In the genomic region with DNA sequence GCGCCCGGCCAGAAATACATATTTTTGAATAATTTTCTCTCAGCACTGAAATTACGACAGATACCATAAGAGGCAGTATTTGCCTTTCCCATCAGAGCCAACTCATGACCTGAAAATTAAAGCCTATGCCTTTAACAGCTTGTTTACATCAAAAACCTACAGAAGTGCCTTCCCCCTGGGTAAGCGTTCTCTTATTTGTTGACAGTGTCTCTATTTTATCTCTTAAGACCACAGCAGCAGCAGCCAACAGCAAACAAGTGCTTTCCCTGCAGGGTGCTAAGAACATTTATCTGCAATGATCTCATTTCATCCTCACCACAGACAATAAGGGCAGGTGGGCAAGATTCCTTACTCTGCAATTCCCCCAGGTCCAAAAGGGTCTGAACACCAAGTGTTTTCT, we compare ENCODE assay signal across 12 cellular contexts. TPM values are rescaled to one million over a fixed set of nuclear protein-coding genes. Genes with fewer than 3 reads are reported as not detected.
DNase-seq lines count a peak whose midpoint lies in the region; ATAC-seq and TF ChIP-seq lines count a peak whose summit lies in the region.
"Had no signal": no experiment of that assay in that cellular context is flagged by ENCODE, and none has a peak within 500 bp of the region (broad histone marks: within the 10 kb centered on the region; RNA-seq: fewer than 3 reads in every experiment).

No MANE protein-coding gene starts in this region.

- H3K27me3 ChIP-seq in BLaER1, result no peaks in the 10 kb centered on the region

- peak in 1 of 2 donors; percentile 35 for ATAC-seq in naive thymus-derived CD8-positive, alpha-beta T cell
- ATAC-seq: activated CD4-positive, CD25-positive, alpha-beta regulatory T cell treated with anti-CD3 and anti-CD28 coated beads, Interleukin-2, amount 50 U/mL, for 24 hours; activated T-cell treated with anti-CD3 and anti-CD28 coated beads, Interleukin-2, amount 50 U/mL, for 72 hours had no signal

- no peaks in the 10 kb centered on the region for H3K9me2 ChIP-seq in OCI-LY7 (ENCODE audit: insufficient read depth, low read length)

- H3K4me2 ChIP-seq in BLaER1 (peak overlapping the region; percentile 20), OCI-LY7 (ENCODE audit: low read length) (no peak overlapping the region)

- H3K9me3 ChIP-seq in BLaER1 (no peaks in the 10 kb centered on the region), HEK293 (ENCODE audit: control insufficient read depth, insufficient read depth, low read depth, low read length) (no peaks in the 10 kb centered on the region), OCI-LY7 (ENCODE audit: low read length) (no peaks in the 10 kb centered on the region)

- H4K20me1 ChIP-seq in BLaER1, result peaks cover 100% of the 10 kb centered on the region
- peaks cover 21% of the 10 kb centered on the region for H4K20me1 ChIP-seq in OCI-LY7 (ENCODE audit: insufficient read depth, low read length)

- no peak overlapping the region for H3K9ac ChIP-seq in BLaER1

- DNase-seq in naive thymus-derived CD8-positive, alpha-beta T cell, result no peak
- DNase-seq in LoVo (ENCODE audit: low spot score) (no peak), NCI-H1048 (lab: John Stamatoyannopoulos, UW) (no peak), AG20443 (ENCODE audit: low spot score) (no peak), OCI-LY7 (ENCODE audit: low spot score) (no peak)
- DNase-seq: activated T-cell treated with anti-CD3 and anti-CD28 coated beads, Interleukin-2, amount 50 U/mL, for 72 hours; NCI-H1105 treated with DMSO at 0.1 percent for 48 hours had no signal

- BruUV-seq in OCI-LY7 (replicated peaks; lab: Mats Ljungman, UMichigan), result no TSS peak

- POLR2A ChIA-PET in HEK293 (lab: Yijun Ruan, JAX) (no interaction called here), OCI-LY7 (lab: Charles Lee) (interaction anchor here (0.6 kb wide), 1 partner anchor 32 kb away, joined by 3 read pairs; no protein-coding TSS in a partner anchor)
- POLR2A ChIA-PET in naive thymus-derived CD8-positive, alpha-beta T cell (lab: Charles Lee), result no interaction called here

- peaks cover 0 to 53% (median 4%) of the 10 kb centered on the region in 3 donors for H3K36me3 Mint-ChIP-seq in naive thymus-derived CD8-positive, alpha-beta T cell

- H3K79me2 ChIP-seq in OCI-LY7 (ENCODE audit: insufficient read depth, low read depth, low read length), result peaks cover 89% of the 10 kb centered on the region

- H3K4me1 ChIP-seq in BLaER1 (peaks cover 81% of the 10 kb centered on the region), HEK293 (ENCODE audit: control insufficient read depth, insufficient read depth, low read length) (peaks cover 21% of the 10 kb centered on the region), OCI-LY7 (ENCODE audit: insufficient read depth, low read length, poor library complexity, severe bottlenecking) (peaks cover 24% of the 10 kb centered on the region)

- H3K4me1 Mint-ChIP-seq in naive thymus-derived CD8-positive, alpha-beta T cell, result peaks cover 17 to 79% (median 69%) of the 10 kb centered on the region in 4 donors

- no peak overlapping the region for H3K4me3 ChIP-seq in BLaER1
- H3K4me3 ChIP-seq in HEK293 (ENCODE audit: low read depth, low read length), result no peak overlapping the region
- no peak overlapping the region for H3K4me3 ChIP-seq in OCI-LY7 (ENCODE audit: low read depth, low read length, poor library complexity, severe bottlenecking)

- no peaks in the 10 kb centered on the region for H3K27me3 Mint-ChIP-seq in naive thymus-derived CD8-positive, alpha-beta T cell

- CTCF ChIA-PET in HEK293 (lab: Yijun Ruan, JAX), result interaction anchor here (0.5 to 0.7 kb wide), 3 partner anchors 139 to 1302 kb away, joined by 3 read pairs; no protein-coding TSS in a partner anchor
- CTCF ChIA-PET in OCI-LY7 (lab: Charles Lee; ENCODE audit: unreplicated experiment), result no interaction called here

- H3K36me3 ChIP-seq in BLaER1 (peaks cover 84% of the 10 kb centered on the region), HEK293 (ENCODE audit: control insufficient read depth in 2 of 2, insufficient read depth in 1 of 2, low read length in 2 of 2) (peaks cover 29 to 48% of the 10 kb centered on the region in 2 experiments), OCI-LY7 (ENCODE audit: insufficient read depth, low read length) (peaks cover 71% of the 10 kb centered on the region)

- H3K9me3 Mint-ChIP-seq in naive thymus-derived CD8-positive, alpha-beta T cell, result no peaks in the 10 kb centered on the region
- H3K9me3 Mint-ChIP-seq: activated T-cell treated with anti-CD3 and anti-CD28 coated beads, Interleukin-2, amount 50 U/mL, for 72 hours had no signal

- H3K4me3 Mint-ChIP-seq in naive thymus-derived CD8-positive, alpha-beta T cell, result peak overlapping the region in 5 of 10 donors; percentile 2 to 59 (median 7)
- H3K4me3 Mint-ChIP-seq: activated T-cell treated with anti-CD3 and anti-CD28 coated beads, Interleukin-2, amount 50 U/mL, for 72 hours had no signal

- no peak overlapping the region for H2AFZ ChIP-seq in OCI-LY7 (ENCODE audit: low read length)

- intact Hi-C loops in OCI-LY7 (cut with micrococcal nuclease; ENCODE audit: unreplicated experiment), result no loop called here

- H3K27ac ChIP-seq in BLaER1 (no peak overlapping the region), HEK293 (ENCODE audit: extremely low read depth, low read depth, low read length) (peak overlapping the region; percentile 57), angular gyrus (ENCODE audit: low read depth, low read length) (peak overlapping the region; percentile 58), OCI-LY7 (ENCODE audit: low read depth, low read length, poor library complexity, severe bottlenecking) (no peak overlapping the region)
- H3K27ac ChIP-seq: C4-2B had no signal

- TF ChIP-seq CTCF in HEK293 (tag by site-specific recombination; IDR thresholded peaks at IDR 0.05), result no peak
- TF ChIP-seq CTCF in OCI-LY7 (conservative IDR thresholded peaks at IDR 0.05; ENCODE audit: low read length), result no peak

- H3K27ac Mint-ChIP-seq in naive thymus-derived CD8-positive, alpha-beta T cell, result peak overlapping the region in 8 of 10 donors; percentile 15 to 83 (median 66)

TF ChIP-seq in HEK293, 187 proteins besides CTCF, POLR2A, EP300 and RAD21:
- TF ChIP-seq FEZF1 (tag by site-specific recombination; IDR thresholded peaks at IDR 0.05) (no peak), OSR2 (tag by site-specific recombination; IDR thresholded peaks at IDR 0.05) (peak; percentile 34; the same call in 1 of the 2 replicates), KLF8 (tag by site-specific recombination; IDR thresholded peaks at IDR 0.05) (no peak), ZNF777 (tag by site-specific recombination; IDR thresholded peaks at IDR 0.05; ENCODE audit: borderline replicate concordance) (no peak), ZNF426 (tag by site-specific recombination; IDR thresholded peaks at IDR 0.05) (no peak), ZNF585B (tag by site-specific recombination; IDR thresholded peaks at IDR 0.05) (no peak), SCRT1 (tag by site-specific recombination; IDR thresholded peaks at IDR 0.05; ENCODE audit: borderline replicate concordance) (no peak), SCRT2 (tag by site-specific recombination; IDR thresholded peaks at IDR 0.05) (peak; percentile 56; the same call in 1 of the 2 replicates)
- TF ChIP-seq, protein P1, sequence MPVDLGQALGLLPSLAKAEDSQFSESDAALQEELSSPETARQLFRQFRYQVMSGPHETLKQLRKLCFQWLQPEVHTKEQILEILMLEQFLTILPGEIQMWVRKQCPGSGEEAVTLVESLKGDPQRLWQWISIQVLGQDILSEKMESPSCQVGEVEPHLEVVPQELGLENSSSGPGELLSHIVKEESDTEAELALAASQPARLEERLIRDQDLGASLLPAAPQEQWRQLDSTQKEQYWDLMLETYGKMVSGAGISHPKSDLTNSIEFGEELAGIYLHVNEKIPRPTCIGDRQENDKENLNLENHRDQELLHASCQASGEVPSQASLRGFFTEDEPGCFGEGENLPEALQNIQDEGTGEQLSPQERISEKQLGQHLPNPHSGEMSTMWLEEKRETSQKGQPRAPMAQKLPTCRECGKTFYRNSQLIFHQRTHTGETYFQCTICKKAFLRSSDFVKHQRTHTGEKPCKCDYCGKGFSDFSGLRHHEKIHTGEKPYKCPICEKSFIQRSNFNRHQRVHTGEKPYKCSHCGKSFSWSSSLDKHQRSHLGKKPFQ (tag by site-specific recombination; IDR thresholded peaks at IDR 0.05), result no peak

RNA-seq across cellular contexts. Expression of a gene that starts 6.0 kb away (rescaled TPM):
- total RNA-seq in naive thymus-derived CD8-positive, alpha-beta T cell, result 100 to 1,000 TPM; 231 to 232 TPM
- polyA plus RNA-seq in naive thymus-derived CD8-positive, alpha-beta T cell, result 10 to 100 TPM; 38.7 to 80.7 (median 40.6) TPM
- 119 and 122 TPM in 2 replicates for total RNA-seq in OCI-LY7 (2014; rRNA removed; shearing (Covaris generic))
- total RNA-seq in OCI-LY7 (2022), result 124 and 143 TPM in 2 replicates

RNA-seq across cellular contexts. Expression of a gene that starts 33.2 kb away (rescaled TPM):
- 10 to 100 TPM; 74.2 to 86.9 TPM for total RNA-seq in naive thymus-derived CD8-positive, alpha-beta T cell
- polyA plus RNA-seq in naive thymus-derived CD8-positive, alpha-beta T cell, result 10 to 100 TPM; 12.8 to 16.7 (median 14.2) TPM
- total RNA-seq in OCI-LY7 (2014; rRNA removed; shearing (Covaris generic)), result 22.2 and 26.4 TPM in 2 replicates
- total RNA-seq in OCI-LY7 (2022), result 51.3 and 52.3 TPM in 2 replicates

RNA-seq across cellular contexts. Expression of a gene that starts 36.9 kb away (rescaled TPM):
- 10 to 100 TPM; 30.3 to 32.6 TPM for total RNA-seq in naive thymus-derived CD8-positive, alpha-beta T cell
- 1 to 10 TPM in 1 of 3 donors, under 1 TPM in 2; 0.57 to 2.0 (median 0.75) TPM for polyA plus RNA-seq in naive thymus-derived CD8-positive, alpha-beta T cell
- total RNA-seq in OCI-LY7 (2014; rRNA removed; shearing (Covaris generic)), result 13.5 and 16.4 TPM in 2 replicates
- 35.9 and 38.3 TPM in 2 replicates for total RNA-seq in OCI-LY7 (2022)

RNA-seq across cellular contexts. Expression of a gene that starts 51.5 kb away (rescaled TPM):
- total RNA-seq in naive thymus-derived CD8-positive, alpha-beta T cell, result 100 to 1,000 TPM; 218 TPM
- 100 to 1,000 TPM in 1 of 3 donors, 10 to 100 TPM in 2; 50.5 to 159 (median 98.9) TPM for polyA plus RNA-seq in naive thymus-derived CD8-positive, alpha-beta T cell
- total RNA-seq in OCI-LY7 (2014; rRNA removed; shearing (Covaris generic)), result 28.3 and 29.3 TPM in 2 replicates
- 52.0 and 53.3 TPM in 2 replicates for total RNA-seq in OCI-LY7 (2022)

Comparison
In these comparisons a context has a peak if more than half of its experiments do, and no peak if none do; other contexts are left out.
1. H3K27ac ChIP-seq: peak in HEK293 (single experiment) and angular gyrus (single experiment); none in BLaER1 (single experiment) and OCI-LY7 (single experiment).